In the genomic region with DNA sequence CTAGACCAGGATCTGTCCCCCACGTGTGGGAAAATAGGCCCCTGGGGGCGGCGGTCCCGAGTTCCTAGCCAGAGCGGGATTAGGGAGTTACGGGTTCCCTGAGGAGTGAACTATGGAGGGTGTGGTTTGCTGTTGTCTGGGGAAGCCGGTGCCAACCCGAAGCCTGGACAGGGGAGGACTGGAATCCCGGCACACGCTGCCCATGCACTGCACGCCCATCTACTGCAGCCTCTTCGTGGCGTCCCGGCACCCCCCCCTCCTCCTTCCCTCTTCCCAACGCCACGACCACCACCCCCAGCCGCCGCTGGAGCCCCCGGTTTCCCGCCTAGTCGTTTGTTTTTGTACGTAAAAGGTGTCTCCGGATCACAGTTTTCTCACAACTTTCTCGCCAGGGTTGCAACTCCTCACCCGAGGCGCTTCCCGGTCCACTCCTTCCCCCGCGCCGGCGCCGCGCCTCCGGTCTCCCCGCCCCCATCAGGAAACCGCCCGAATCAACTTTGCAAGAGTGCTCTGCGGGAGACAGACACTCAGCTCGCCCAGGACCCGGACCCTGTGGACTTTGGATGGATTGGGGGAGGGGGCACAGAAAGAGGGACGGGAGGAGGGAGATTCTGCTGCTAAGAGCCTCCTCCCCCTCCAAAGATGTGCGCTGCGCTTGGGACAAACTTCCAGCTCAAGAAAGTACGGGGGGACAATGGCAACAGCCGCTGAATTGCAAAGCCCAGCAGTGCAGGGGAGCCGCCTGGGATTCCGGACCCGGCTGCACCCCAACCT, we compare ENCODE assay signal across 9 cellular contexts. TPM values are rescaled to one million over a fixed set of nuclear protein-coding genes. Genes with fewer than 3 reads are reported as not detected.
DNase-seq lines count a peak whose midpoint lies in the region; ATAC-seq, FAIRE-seq and TF ChIP-seq lines count a peak whose summit lies in the region.
"Had no signal": no experiment of that assay in that cellular context is flagged by ENCODE, and none has a peak within 500 bp of the region (broad histone marks: within the 10 kb centered on the region; RNA-seq: fewer than 3 reads in every experiment).

No MANE protein-coding gene starts in this region.

- no peaks in the 10 kb centered on the region for H4K20me1 ChIP-seq in KMS-11 (ENCODE audit: insufficient read depth)
- H4K20me1 ChIP-seq in K562 (replicated peaks; ENCODE audit: control insufficient read depth, insufficient read depth, low read length) = peaks cover 49% of the 10 kb centered on the region

- H3K27ac ChIP-seq in KMS-11 (no peak overlapping the region), K562 (ENCODE audit: extremely low read depth, low read depth, low read length) (no peak overlapping the region)

- H3K4me3 ChIP-seq in KMS-11 (IDR thresholded peaks at IDR 0.05; ENCODE audit: insufficient read depth, low read depth, low read length) = no peak overlapping the region
- peak overlapping the region; percentile 5; the same call in 1 of the 2 replicates for H3K4me3 ChIP-seq in K562

- no peaks in the 10 kb centered on the region for H3K9me3 ChIP-seq in K562 (replicated peaks; ENCODE audit: control insufficient read depth, insufficient read depth, low read depth, low read length)

- peak overlapping the region; percentile 64 to 94 (median 92) for H3K4me3 Mint-ChIP-seq in nephron

- in situ Hi-C loops in K562 (cut with MboI) = no loop called here

- H2AFZ ChIP-seq in KMS-11 (ENCODE audit: low read depth) (peak overlapping the region; percentile 60; the same call in 1 of the 2 replicates), K562 (ENCODE audit: low read depth, low read length) (no peak overlapping the region)

- no peak for TF ChIP-seq EP300 in K562 (IDR thresholded peaks at IDR 0.05; ENCODE audit: low read length)

- H3K4me2 ChIP-seq in KMS-11 = peak overlapping the region; percentile 57
- H3K4me2 ChIP-seq in K562 (ENCODE audit: insufficient read depth, low read length) = no peak overlapping the region

- H3K4me1 ChIP-seq in KMS-11 (ENCODE audit: low read depth, poor library complexity, severe bottlenecking) (peaks cover 5% of the 10 kb centered on the region), K562 (replicated peaks in 1 of 2; ENCODE audit: control insufficient read depth in 2 of 2, insufficient read depth in 2 of 2, low read length in 2 of 2) (peaks cover 0 to 64% of the 10 kb centered on the region in 2 experiments; a peak in 3 of 5 replicates)

- H3K27me3 ChIP-seq in KMS-11 (ENCODE audit: insufficient read depth, low read depth) = peaks cover 70% of the 10 kb centered on the region
- H3K27me3 ChIP-seq in K562 (ENCODE audit: control insufficient read depth in 2 of 2, insufficient read depth in 2 of 2, low read length in 2 of 2) = peaks cover 92 to 96% of the 10 kb centered on the region in 2 experiments

- no peaks in the 10 kb centered on the region for H3K79me2 ChIP-seq in KMS-11 (ENCODE audit: insufficient read depth, low read depth)
- H3K79me2 ChIP-seq in K562 (ENCODE audit: control insufficient read depth, insufficient read depth, low read length) = no peaks in the 10 kb centered on the region

- intact Hi-C loops in K562 (cut with micrococcal nuclease) = no loop called here

- no peak for TF ChIP-seq CTCF in KMS-11 (conservative IDR thresholded peaks at IDR 0.05; ENCODE audit: low read depth, low read length)
- TF ChIP-seq CTCF in K562 (IDR thresholded peaks at IDR 0.05 in 2 of 3, conservative IDR thresholded peaks at IDR 0.05 in 1 of 3; ENCODE audit: insufficient read depth in 2 of 3, low read depth in 1 of 3, low read length in 3 of 3) = no peak
- no peak for TF ChIP-seq CTCF in nephron (IDR thresholded peaks at IDR 0.05; ENCODE audit: unreplicated experiment in 3 of 3)

- BruUV-seq in K562 (replicated peaks; lab: Mats Ljungman, UMichigan) = no TSS peak

- POLR2A ChIA-PET in K562 (lab: Yijun Ruan, JAX) = no interaction called here

- CTCF ChIA-PET in K562 (lab: Yijun Ruan, JAX; ENCODE audit: low intra/inter-chr PET ratio) = no interaction called here

- TF ChIP-seq POLR2A in K562 (conservative IDR thresholded peaks at IDR 0.05) = no peak

- H3K9me1 ChIP-seq in K562 (ENCODE audit: control insufficient read depth, insufficient read depth, low read length) = peaks cover 3% of the 10 kb centered on the region

- 2% methylated on average over 41 of the region's 48 CpGs for WGBS in K562 (ENCODE audit: insufficient coverage, low coverage, missing lambda C conversion rate)

- no peak overlapping the region for H3K9ac ChIP-seq in KMS-11
- H3K9ac ChIP-seq in K562 (ENCODE audit: insufficient read depth in 1 of 2, low read depth in 2 of 2, low read length in 2 of 2) = no peak overlapping the region

- H3K9me3 Mint-ChIP-seq in nephron = peaks cover 3% of the 10 kb centered on the region

- H3K36me3 ChIP-seq in KMS-11 (ENCODE audit: insufficient read depth) = no peaks in the 10 kb centered on the region
- no peaks in the 10 kb centered on the region for H3K36me3 ChIP-seq in K562 (ENCODE audit: control insufficient read depth, insufficient read depth, low read length)

- peaks cover 56% of the 10 kb centered on the region for H3K4me1 Mint-ChIP-seq in nephron

- peaks cover 100% of the 10 kb centered on the region for H3K27me3 Mint-ChIP-seq in nephron (ENCODE audit: low read depth)

- peak; percentile 71 for DNase-seq in D341Med (ENCODE audit: low spot score)
- DNase-seq in K562 (ENCODE audit: extremely low read depth in 1 of 4, low spot score in 3 of 4) = peak in 3 of 4 experiments; percentile 43 to 50 (median 46)
- DNase-seq in activated CD4-positive, alpha-beta T cell treated with anti-CD3 and anti-CD28 coated beads for 1 hour = no peak
- DNase-seq in NK-92 treated with Interleukin-12 subunit alpha and Interleukin-12 subunit beta, amount 100 ng/mL, for 24 hours (lab: John Stamatoyannopoulos, UW) = no peak
- DNase-seq in activated CD4-positive, CD25-positive, alpha-beta regulatory T cell (lab: John Stamatoyannopoulos, UW) = no peak

- TF ChIP-seq RAD21 in K562 (CRISPR knock-in tag; conservative IDR thresholded peaks at IDR 0.05 in 1 of 2, IDR thresholded peaks at IDR 0.05 in 1 of 2) = no peak

- 0 out of 3 replicates have a peak, but pooled peaks have one; percentile 28 for ATAC-seq in K562
- no peak for ATAC-seq in HG02610 (IDR thresholded peaks at IDR 0.05; ENCODE audit: unreplicated experiment)

- H3K27ac Mint-ChIP-seq in nephron = peak overlapping the region; percentile 55 to 97 (median 91)

- H3K36me3 Mint-ChIP-seq in nephron (ENCODE audit: low read depth) = peaks cover 4% of the 10 kb centered on the region

- no peak for FAIRE-seq in K562 (lab: Jason Lieb, UNC)

TF ChIP-seq in K562, 482 proteins besides CTCF, POLR2A, EP300 and RAD21:
- 0 out of 2 replicates have a peak, but pooled peaks have one; percentile 1 for TF ChIP-seq EGR1 (conservative IDR thresholded peaks at IDR 0.05)
- peak; percentile 58; a peak in 3 of 4 replicates for TF ChIP-seq NRF1 (conservative IDR thresholded peaks at IDR 0.05 in 1 of 2, IDR thresholded peaks at IDR 0.05 in 1 of 2)
- TF ChIP-seq ZNF263 (CRISPR knock-in tag; IDR thresholded peaks at IDR 0.05; ENCODE audit: borderline replicate concordance) = peak; percentile 64; the same call in 1 of the 2 replicates
- no peak for TF ChIP-seq ETV5 (CRISPR knock-in tag; IDR thresholded peaks at IDR 0.05; ENCODE audit: low read depth)

RNA-seq across cellular contexts. Expression of gene LHX1, which starts 1.4 kb away (rescaled TPM):
- total RNA-seq in K562 (2011; cell fraction: chromatin; rRNA removed; ENCODE audit: low replicate concordance) = 0.58 and 0.74 TPM in 2 replicates
- total RNA-seq in K562 (2011; cell fraction: nucleolus; rRNA removed) = 0.53 and 1.5 TPM in 2 replicates
- 0.15 TPM in 1 of 2 replicates, not detected in the other for total RNA-seq in K562 (2011; cell fraction: nucleoplasm; rRNA removed)
- total RNA-seq in K562 (2014; rRNA removed) (0.05 TPM in 1 of 2 replicates, not detected in the other), K562 (2014; rRNA removed; fragmentation: Illumina TruSeq; extraction: Trizol) (not detected in 2 replicates), K562 (2015; rRNA removed; fragmentation: Illumina TruSeq; extraction: Trizol) (not detected in 2 replicates), K562 (2021) (0.07 TPM in 1 of 2 replicates, not detected in the other)
- polyA plus RNA-seq in K562 (2011; rRNA removed) (0.05 and 0.64 TPM in 2 replicates), K562 (2014; fragmentation: Illumina TruSeq; extraction: Trizol) (0.04 TPM in 1 of 2 replicates, not detected in the other), K562 (2014; fragmentation: Nextera tagmentation; extraction: Ambion mirVana) (not detected), K562 (2014; rRNA removed) (not detected in 2 replicates)
- polyA plus RNA-seq in K562 (2011; cell fraction: cytosol; rRNA removed) = 0.18 and 1.1 TPM in 2 replicates
- polyA plus RNA-seq in K562 (2011; cell fraction: nucleus; rRNA removed) = 0.13 and 5.4 TPM in 2 replicates
- polyA plus RNA-seq in K562 (2012) = not detected in 2 replicates
- 0.49 TPM in 1 of 2 replicates, not detected in the other for polyA minus RNA-seq in K562 (2011; rRNA and poly(A)+ RNA removed)
- polyA minus RNA-seq in K562 (2011; cell fraction: cytosol; rRNA and poly(A)+ RNA removed) = 2.2 TPM in 1 of 2 replicates, not detected in the other
- 0.81 TPM in 1 of 2 replicates, not detected in the other for polyA minus RNA-seq in K562 (2011; cell fraction: nucleus; rRNA and poly(A)+ RNA removed)
- total RNA-seq: fibroblast of lung had no signal
- polyA plus RNA-seq: fibroblast of lung had no signal

RNA-seq across cellular contexts. Expression of gene AATF, which starts 12.9 kb away (rescaled TPM):
- total RNA-seq in K562 (2011; cell fraction: chromatin; rRNA removed; ENCODE audit: low replicate concordance) = 25.5 and 55.9 TPM in 2 replicates
- 19.2 and 22.8 TPM in 2 replicates for total RNA-seq in K562 (2011; cell fraction: nucleolus; rRNA removed)
- 29.3 and 39.8 TPM in 2 replicates for total RNA-seq in K562 (2011; cell fraction: nucleoplasm; rRNA removed)
- total RNA-seq in K562 (2014; rRNA removed) (106 and 140 TPM in 2 replicates), K562 (2014; rRNA removed; fragmentation: Illumina TruSeq; extraction: Trizol) (90.1 and 101 TPM in 2 replicates), K562 (2015; rRNA removed; fragmentation: Illumina TruSeq; extraction: Trizol) (123 and 126 TPM in 2 replicates), K562 (2021) (106 and 130 TPM in 2 replicates)
- polyA plus RNA-seq in K562 (2011; rRNA removed) (19.1 and 40.3 TPM in 2 replicates), K562 (2014; fragmentation: Illumina TruSeq; extraction: Trizol) (126 and 133 TPM in 2 replicates), K562 (2014; fragmentation: Nextera tagmentation; extraction: Ambion mirVana) (10 to 100 TPM; 34.5 to 35.4 TPM), K562 (2014; rRNA removed) (67.0 and 80.7 TPM in 2 replicates)
- 13.4 and 28.2 TPM in 2 replicates for polyA plus RNA-seq in K562 (2011; cell fraction: cytosol; rRNA removed)
- polyA plus RNA-seq in K562 (2011; cell fraction: nucleus; rRNA removed) = 8.8 and 18.6 TPM in 2 replicates
- polyA plus RNA-seq in K562 (2012) = 100 and 110 TPM in 2 replicates
- polyA minus RNA-seq in K562 (2011; rRNA and poly(A)+ RNA removed) = 26.6 and 39.2 TPM in 2 replicates
- 22.8 and 34.9 TPM in 2 replicates for polyA minus RNA-seq in K562 (2011; cell fraction: cytosol; rRNA and poly(A)+ RNA removed)
- 9.7 and 10.4 TPM in 2 replicates for polyA minus RNA-seq in K562 (2011; cell fraction: nucleus; rRNA and poly(A)+ RNA removed)

Comparison
In these comparisons a context has a peak if more than half of its experiments do, and no peak if none do; other contexts are left out.
1. DNase-seq: peak in D341Med (single experiment) and K562 (3 of 4); none in activated CD4-positive, alpha-beta T cell treated with anti-CD3 and anti-CD28 coated beads for 1 hour (single experiment), NK-92 treated with Interleukin-12 subunit alpha and Interleukin-12 subunit beta, amount 100 ng/mL, for 24 hours (single experiment) and activated CD4-positive, CD25-positive, alpha-beta regulatory T cell (0 of 4).